Comparison of ENCODE assay signal across 9 cellular contexts in genomic region chrX:49627030-49627777, GRCh38. TPM values are rescaled to one million over a fixed set of nuclear protein-coding genes. Genes with fewer than 3 reads are reported as not detected.
DNase-seq lines count a peak whose midpoint lies in the region; TF ChIP-seq lines count a peak whose summit lies in the region.
"Had no signal": no experiment of that assay in that cellular context is flagged by ENCODE, and none has a peak within 500 bp of the region (broad histone marks: within the 10 kb centered on the region; RNA-seq: fewer than 3 reads in every experiment).

No MANE protein-coding gene starts in this region.

- TF ChIP-seq CTCF in cardiac fibroblast (IDR thresholded peaks at IDR 0.05; ENCODE audit: low read depth, low read length), result peak; percentile 15

- DNase-seq in NCI-H1417 (lab: John Stamatoyannopoulos, UW), result peak in 2 of 3 experiments; percentile 2 to 13
- no peak for DNase-seq in NCI-H1417 treated with DMSO at 0.1 percent for 48 hours (lab: John Stamatoyannopoulos, UW)
- peak; percentile 33 for DNase-seq in NCI-H460 (ENCODE audit: extremely low read depth, low read depth)
- peak in 1 of 2 donors; percentile 1 for DNase-seq in cardiac fibroblast (ENCODE audit: low read depth in 2 of 2)
- DNase-seq in stimulated activated CD4-positive, alpha-beta T cell treated with anti-CD3 and anti-CD28 coated beads, Interleukin-2, amount 100 ng/mL, for 4 hours (ENCODE audit: low read depth), result peak; percentile 7
- no peak for DNase-seq in NCI-H2171 treated with DMSO at 0.1 percent for 48 hours (lab: John Stamatoyannopoulos, UW)
- DNase-seq in NCI-H774 (lab: John Stamatoyannopoulos, UW), result no peak
- no peak for DNase-seq in NCI-H510A treated with DMSO at 0.1 percent for 48 hours (lab: John Stamatoyannopoulos, UW)

- no peak overlapping the region for H3K4me3 ChIP-seq in cardiac fibroblast (replicated peaks in 1 of 2; ENCODE audit: low read depth in 2 of 2, low read length in 2 of 2)

RNA-seq across cellular contexts. Expression of gene GAGE1, which starts 28.4 kb away (rescaled TPM):
- total RNA-seq in NCI-H460 (2014; rRNA removed; shearing (Covaris generic)), result not detected in 2 replicates
- polyA plus RNA-seq in NCI-H460 (2014; cell fraction: nucleus; rRNA removed), result not detected in 2 replicates
- total RNA-seq: myocyte had no signal

RNA-seq across cellular contexts. Expression of gene GAGE2A, which starts 37.9 kb away (rescaled TPM):
- not detected in 2 replicates for total RNA-seq in NCI-H460 (2014; rRNA removed; shearing (Covaris generic))
- polyA plus RNA-seq in NCI-H460 (2014; cell fraction: nucleus; rRNA removed), result not detected in 2 replicates
- total RNA-seq: myocyte had no signal

RNA-seq across cellular contexts. Expression of gene GAGE12H, which starts 47.5 kb away (rescaled TPM):
- not detected in 2 replicates for total RNA-seq in NCI-H460 (2014; rRNA removed; shearing (Covaris generic))
- polyA plus RNA-seq in NCI-H460 (2014; cell fraction: nucleus; rRNA removed), result not detected in 2 replicates
- total RNA-seq: myocyte had no signal

RNA-seq across cellular contexts. Expression of gene GAGE12G, which starts 57.0 kb away (rescaled TPM):
- not detected in 2 replicates for total RNA-seq in NCI-H460 (2014; rRNA removed; shearing (Covaris generic))
- not detected in 2 replicates for polyA plus RNA-seq in NCI-H460 (2014; cell fraction: nucleus; rRNA removed)
- total RNA-seq: myocyte had no signal

Comparison
In these comparisons a context has a peak if more than half of its experiments do, and no peak if none do; other contexts are left out.
1. DNase-seq: peak in NCI-H1417 (2 of 3), NCI-H460 (single experiment) and stimulated activated CD4-positive, alpha-beta T cell treated with anti-CD3 and anti-CD28 coated beads, Interleukin-2, amount 100 ng/mL, for 4 hours (single experiment); none in NCI-H1417 treated with DMSO at 0.1 percent for 48 hours (single experiment), NCI-H2171 treated with DMSO at 0.1 percent for 48 hours (single experiment), NCI-H774 (single experiment) and NCI-H510A treated with DMSO at 0.1 percent for 48 hours (single experiment).